Comparison of ENCODE assay signal across 24 cellular contexts in the genomic region with DNA sequence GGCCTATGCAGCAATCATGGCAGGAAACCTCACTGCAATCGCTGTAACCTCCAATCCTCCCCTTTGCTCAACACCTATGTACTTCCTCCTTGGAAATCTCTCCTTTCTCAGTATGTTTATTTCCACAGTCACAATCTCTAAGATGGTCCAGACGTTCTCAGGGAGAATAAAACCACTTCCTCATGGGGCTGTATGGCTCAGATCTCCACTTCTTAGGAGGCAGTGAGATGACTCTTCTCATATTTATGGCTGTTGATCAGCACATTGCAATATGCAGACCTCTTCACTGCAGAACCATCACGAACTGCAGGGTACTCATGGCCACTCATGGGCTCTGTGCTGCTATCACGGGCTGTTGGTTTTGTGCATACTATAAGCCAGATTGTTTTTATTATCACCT. TPM values are rescaled to one million over a fixed set of nuclear protein-coding genes. Genes with fewer than 3 reads are reported as not detected.
"Had no signal": no experiment of that assay in that cellular context is flagged by ENCODE, and none has a peak within 500 bp of the region (broad histone marks: within the 10 kb centered on the region; RNA-seq: fewer than 3 reads in every experiment).

No MANE protein-coding gene starts in this region.

- H3K27me3 ChIP-seq: esophagus squamous epithelium, gastrocnemius medialis, sigmoid colon, stomach, suprapubic skin, tibial nerve had no signal

- H3K4me3 ChIP-seq: coronary artery, esophagus squamous epithelium, gastrocnemius medialis, left ventricle myocardium inferior, sigmoid colon, smooth muscle cell, stomach, suprapubic skin, tibial nerve had no signal

- ATAC-seq: activated CD8-positive, alpha-beta T cell treated with anti-CD3 and anti-CD28 coated beads for 36 hours; activated naive CD8-positive, alpha-beta T cell treated with anti-CD3 and anti-CD28 coated beads, Interleukin-2, amount 50 U/mL, for 24 hours; gastrocnemius medialis; naive thymus-derived CD8-positive, alpha-beta T cell; stimulated activated memory B cell treated with anti-CD40 and anti-IgM and Interleukin-4, amounts not matched to agents 10 μg/mL and 1 μg/mL and 100 μg/mL, for 72 hours had no signal

- H3K9me3 ChIP-seq: esophagus squamous epithelium, gastrocnemius medialis, left ventricle myocardium inferior, sigmoid colon, stomach, suprapubic skin, tibial nerve had no signal

- H3K4me1 ChIP-seq: esophagus squamous epithelium, gastrocnemius medialis, left ventricle myocardium inferior, sigmoid colon, stomach, suprapubic skin, tibial nerve had no signal

- DNase-seq: activated CD4-positive, alpha-beta T cell treated with anti-CD3 and anti-CD28 coated beads, Interleukin-2, amount 10 ng/mL, durations not matched to agents 7 days and 5 days; activated CD4-positive, CD25-positive, alpha-beta regulatory T cell treated with anti-CD3 and anti-CD28 coated beads, Interleukin-2, amount 50 U/mL, for 72 hours; activated CD8-positive, alpha-beta T cell treated with anti-CD3 and anti-CD28 coated beads for 36 hours; activated gamma-delta T cell; activated naive CD4-positive, alpha-beta T cell treated with anti-CD3 and anti-CD28 coated beads, Interleukin-2, amount 50 U/mL, for 16 hours; activated naive CD8-positive, alpha-beta T cell treated with anti-CD3 and anti-CD28 coated beads, Interleukin-2, amount 50 U/mL, for 24 hours; cerebellar nuclear complex; endodermal cell; esophagus squamous epithelium; gastrocnemius medialis; hypothalamus; left ventricle myocardium inferior; naive thymus-derived CD8-positive, alpha-beta T cell; retina; sigmoid colon; stimulated activated CD4-positive, alpha-beta T cell treated with anti-CD3 and anti-CD28 coated beads, Interleukin-15, amount 100 ng/mL, for 24 hours; stomach; WERI-Rb-1 had no signal

- H3K36me3 ChIP-seq: esophagus squamous epithelium, gastrocnemius medialis, left ventricle myocardium inferior, sigmoid colon, stomach, suprapubic skin, tibial nerve, WERI-Rb-1 had no signal

RNA-seq across cellular contexts. Expression of a gene that starts 17.1 kb away (rescaled TPM):
- polyA plus RNA-seq: naive thymus-derived CD8-positive, alpha-beta T cell; sigmoid colon; smooth muscle cell; stomach; urinary bladder had no signal

RNA-seq across cellular contexts. Expression of a gene that starts 33.6 kb away (rescaled TPM):
- polyA plus RNA-seq: naive thymus-derived CD8-positive, alpha-beta T cell; sigmoid colon; smooth muscle cell; stomach; urinary bladder had no signal

RNA-seq across cellular contexts. Expression of a gene that starts 45.2 kb away (rescaled TPM):
- polyA plus RNA-seq: naive thymus-derived CD8-positive, alpha-beta T cell; sigmoid colon; smooth muscle cell; stomach; urinary bladder had no signal

RNA-seq across cellular contexts. Expression of a gene that starts 57.6 kb away (rescaled TPM):
- polyA plus RNA-seq: naive thymus-derived CD8-positive, alpha-beta T cell; sigmoid colon; smooth muscle cell; stomach; urinary bladder had no signal
